In genomic region chr14:103339561-103339960, GRCh38 we compare ENCODE assay signal across 1 cellular context.
TF ChIP-seq lines count a peak whose summit lies in the region.

No MANE protein-coding gene starts in this region.

TF ChIP-seq in GM23338, 12 proteins besides CTCF, POLR2A, EP300 and RAD21:
- TF ChIP-seq NANOG (IDR thresholded peaks at IDR 0.05; ENCODE audit: borderline replicate concordance) (no peak), JUNB (IDR thresholded peaks at IDR 0.05; ENCODE audit: unreplicated experiment) (no peak), ETS1 (IDR thresholded peaks at IDR 0.05) (no peak)
- TF ChIP-seq, protein P1, sequence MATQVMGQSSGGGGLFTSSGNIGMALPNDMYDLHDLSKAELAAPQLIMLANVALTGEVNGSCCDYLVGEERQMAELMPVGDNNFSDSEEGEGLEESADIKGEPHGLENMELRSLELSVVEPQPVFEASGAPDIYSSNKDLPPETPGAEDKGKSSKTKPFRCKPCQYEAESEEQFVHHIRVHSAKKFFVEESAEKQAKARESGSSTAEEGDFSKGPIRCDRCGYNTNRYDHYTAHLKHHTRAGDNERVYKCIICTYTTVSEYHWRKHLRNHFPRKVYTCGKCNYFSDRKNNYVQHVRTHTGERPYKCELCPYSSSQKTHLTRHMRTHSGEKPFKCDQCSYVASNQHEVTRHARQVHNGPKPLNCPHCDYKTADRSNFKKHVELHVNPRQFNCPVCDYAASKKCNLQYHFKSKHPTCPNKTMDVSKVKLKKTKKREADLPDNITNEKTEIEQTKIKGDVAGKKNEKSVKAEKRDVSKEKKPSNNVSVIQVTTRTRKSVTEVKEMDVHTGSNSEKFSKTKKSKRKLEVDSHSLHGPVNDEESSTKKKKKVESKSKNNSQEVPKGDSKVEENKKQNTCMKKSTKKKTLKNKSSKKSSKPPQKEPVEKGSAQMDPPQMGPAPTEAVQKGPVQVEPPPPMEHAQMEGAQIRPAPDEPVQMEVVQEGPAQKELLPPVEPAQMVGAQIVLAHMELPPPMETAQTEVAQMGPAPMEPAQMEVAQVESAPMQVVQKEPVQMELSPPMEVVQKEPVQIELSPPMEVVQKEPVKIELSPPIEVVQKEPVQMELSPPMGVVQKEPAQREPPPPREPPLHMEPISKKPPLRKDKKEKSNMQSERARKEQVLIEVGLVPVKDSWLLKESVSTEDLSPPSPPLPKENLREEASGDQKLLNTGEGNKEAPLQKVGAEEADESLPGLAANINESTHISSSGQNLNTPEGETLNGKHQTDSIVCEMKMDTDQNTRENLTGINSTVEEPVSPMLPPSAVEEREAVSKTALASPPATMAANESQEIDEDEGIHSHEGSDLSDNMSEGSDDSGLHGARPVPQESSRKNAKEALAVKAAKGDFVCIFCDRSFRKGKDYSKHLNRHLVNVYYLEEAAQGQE (IDR thresholded peaks at IDR 0.05; ENCODE audit: unreplicated experiment), result no peak
